Comparison of ENCODE assay signal across 13 cellular contexts in genomic region chr20:64035066-64035932, GRCh38. TPM values are rescaled to one million over a fixed set of nuclear protein-coding genes. Genes with fewer than 3 reads are reported as not detected.
DNase-seq lines count a peak whose midpoint lies in the region; ATAC-seq and TF ChIP-seq lines count a peak whose summit lies in the region.
"Had no signal": no experiment of that assay in that cellular context is flagged by ENCODE, and none has a peak within 500 bp of the region (broad histone marks: within the 10 kb centered on the region; RNA-seq: fewer than 3 reads in every experiment).

No MANE protein-coding gene starts in this region.

- peak; percentile 46 for DNase-seq in stimulated activated CD4-positive, alpha-beta T cell treated with anti-CD3 and anti-CD28 coated beads, Interleukin-4, amount 100 ng/mL, for 24 hours
- DNase-seq in stimulated activated CD4-positive, alpha-beta T cell treated with anti-CD3 and anti-CD28 coated beads, Interleukin-2, amount 100 ng/mL, for 48 hours = no peak
- DNase-seq in activated CD4-positive, alpha-beta memory T cell treated with anti-CD3 and anti-CD28 coated beads, Interleukin-2, amount 10 ng/mL, durations not matched to agents 7 days and 5 days = peak; percentile 72
- DNase-seq in central memory CD4-positive, alpha-beta T cell = peak; percentile 30
- DNase-seq in upper lobe of right lung = peak; percentile 62
- DNase-seq in DMS79 (lab: John Stamatoyannopoulos, UW) = no peak
- no peak for DNase-seq in NCI-H146 (lab: John Stamatoyannopoulos, UW)
- DNase-seq in foreskin fibroblast = no peak
- DNase-seq: NCI-H2227 treated with DMSO at 0.1 percent for 48 hours had no signal

- peak overlapping the region; percentile 38 for H3K4me3 Mint-ChIP-seq in activated CD4-positive, alpha-beta memory T cell treated with anti-CD3 and anti-CD28 coated beads, Interleukin-2, amount 10 ng/mL, durations not matched to agents 7 days and 5 days
- H3K4me3 Mint-ChIP-seq: B cell; stimulated activated memory B cell treated with anti-CD40 and anti-IgM and Interleukin-4, amounts not matched to agents 10 μg/mL and 1 μg/mL and 100 μg/mL, for 72 hours had no signal

- H3K36me3 ChIP-seq in upper lobe of right lung = peaks cover 34% of the 10 kb centered on the region

- intact Hi-C loops in upper lobe of right lung (cut with DNase I) = no loop called here

- H3K4me3 ChIP-seq in upper lobe of right lung = no peak overlapping the region
- no peak overlapping the region for H3K4me3 ChIP-seq in foreskin fibroblast (ENCODE audit: low read depth in 1 of 2, low read length in 2 of 2)
- H3K4me3 ChIP-seq: ascending aorta had no signal

- no peak for ATAC-seq in upper lobe of right lung
- ATAC-seq: stimulated activated memory B cell treated with anti-CD40 and anti-IgM and Interleukin-4, amounts not matched to agents 10 μg/mL and 1 μg/mL and 100 μg/mL, for 72 hours had no signal

- CTCF ChIA-PET in activated CD4-positive, alpha-beta memory T cell treated with anti-CD3 and anti-CD28 coated beads, Interleukin-2, amount 10 ng/mL, durations not matched to agents 7 days and 5 days (lab: Charles Lee) = interaction anchor here (6.8 kb wide), 1 partner anchor 55 kb away, joined by 117 read pairs; the partner anchor contains the start of genes PRPF6 and SAMD10

- no peaks in the 10 kb centered on the region for H3K9me3 ChIP-seq in upper lobe of right lung
- H3K9me3 ChIP-seq: ascending aorta had no signal

- POLR2A ChIA-PET in activated CD4-positive, alpha-beta memory T cell treated with anti-CD3 and anti-CD28 coated beads, Interleukin-2, amount 10 ng/mL, durations not matched to agents 7 days and 5 days (lab: Charles Lee) = interaction anchor here (1.0 to 7.2 kb wide), 3 partner anchors 31 to 57 kb away, joined by 3 to 83 read pairs (median 4); partner anchors contain the start of genes PRPF6 and SAMD10

- no peaks in the 10 kb centered on the region for H3K9me3 Mint-ChIP-seq in activated CD4-positive, alpha-beta memory T cell treated with anti-CD3 and anti-CD28 coated beads, Interleukin-2, amount 10 ng/mL, durations not matched to agents 7 days and 5 days
- H3K9me3 Mint-ChIP-seq: stimulated activated memory B cell treated with anti-CD40 and anti-IgM and Interleukin-4, amounts not matched to agents 10 μg/mL and 1 μg/mL and 100 μg/mL, for 72 hours had no signal

- peak overlapping the region; percentile 97 for H3K27ac Mint-ChIP-seq in activated CD4-positive, alpha-beta memory T cell treated with anti-CD3 and anti-CD28 coated beads, Interleukin-2, amount 10 ng/mL, durations not matched to agents 7 days and 5 days
- H3K27ac Mint-ChIP-seq: B cell; stimulated activated memory B cell treated with anti-CD40 and anti-IgM and Interleukin-4, amounts not matched to agents 10 μg/mL and 1 μg/mL and 100 μg/mL, for 72 hours had no signal

- no peak overlapping the region for H3K27ac ChIP-seq in upper lobe of right lung
- H3K27ac ChIP-seq: ascending aorta, HL-60 had no signal

- H3K36me3 Mint-ChIP-seq in activated CD4-positive, alpha-beta memory T cell treated with anti-CD3 and anti-CD28 coated beads, Interleukin-2, amount 10 ng/mL, durations not matched to agents 7 days and 5 days (ENCODE audit: low read depth) = peaks cover 27% of the 10 kb centered on the region

- TF ChIP-seq CTCF in upper lobe of right lung (IDR thresholded peaks at IDR 0.05) (no peak), foreskin fibroblast (IDR thresholded peaks at IDR 0.05; ENCODE audit: low read depth, low read length) (no peak)

- peaks cover 58% of the 10 kb centered on the region for H3K4me1 Mint-ChIP-seq in activated CD4-positive, alpha-beta memory T cell treated with anti-CD3 and anti-CD28 coated beads, Interleukin-2, amount 10 ng/mL, durations not matched to agents 7 days and 5 days

- H3K27me3 ChIP-seq in upper lobe of right lung = peaks cover 25% of the 10 kb centered on the region

- H3K27me3 Mint-ChIP-seq in activated CD4-positive, alpha-beta memory T cell treated with anti-CD3 and anti-CD28 coated beads, Interleukin-2, amount 10 ng/mL, durations not matched to agents 7 days and 5 days = no peaks in the 10 kb centered on the region

- H3K4me1 ChIP-seq in upper lobe of right lung = peaks cover 20% of the 10 kb centered on the region

RNA-seq across cellular contexts. Expression of gene C20orf204, which starts 0.7 kb away (rescaled TPM):
- total RNA-seq in activated CD4-positive, alpha-beta memory T cell treated with anti-CD3 and anti-CD28 coated beads, Interleukin-2, amount 10 ng/mL, durations not matched to agents 7 days and 5 days = 1 to 10 TPM; 6.9 to 7.2 TPM
- total RNA-seq in upper lobe of right lung = 1.9 TPM
- total RNA-seq: ascending aorta had no signal

RNA-seq across cellular contexts. Expression of gene SOX18, which starts 14.1 kb away (rescaled TPM):
- under 1 TPM; 0.25 TPM for total RNA-seq in activated CD4-positive, alpha-beta memory T cell treated with anti-CD3 and anti-CD28 coated beads, Interleukin-2, amount 10 ng/mL, durations not matched to agents 7 days and 5 days
- 135 TPM for total RNA-seq in upper lobe of right lung
- total RNA-seq: B cell had no signal

RNA-seq across cellular contexts. Expression of gene TCEA2, which starts 27.7 kb away (rescaled TPM):
- total RNA-seq in activated CD4-positive, alpha-beta memory T cell treated with anti-CD3 and anti-CD28 coated beads, Interleukin-2, amount 10 ng/mL, durations not matched to agents 7 days and 5 days = 10 to 100 TPM; 66.3 to 74.1 TPM
- total RNA-seq in upper lobe of right lung = 40.2 TPM

RNA-seq across cellular contexts. Expression of gene RGS19, which starts 44.0 kb away (rescaled TPM):
- total RNA-seq in activated CD4-positive, alpha-beta memory T cell treated with anti-CD3 and anti-CD28 coated beads, Interleukin-2, amount 10 ng/mL, durations not matched to agents 7 days and 5 days = 100 to 1,000 TPM; 119 to 122 TPM
- total RNA-seq in upper lobe of right lung = 40.8 TPM

RNA-seq across cellular contexts. Expression of gene OPRL1, which starts 44.6 kb away (rescaled TPM):
- 1 to 10 TPM; 1.2 to 1.6 TPM for total RNA-seq in activated CD4-positive, alpha-beta memory T cell treated with anti-CD3 and anti-CD28 coated beads, Interleukin-2, amount 10 ng/mL, durations not matched to agents 7 days and 5 days
- total RNA-seq in upper lobe of right lung = 1.9 TPM

Comparison
In these comparisons a context has a peak if more than half of its experiments do, and no peak if none do; other contexts are left out.
1. DNase-seq: peak in stimulated activated CD4-positive, alpha-beta T cell treated with anti-CD3 and anti-CD28 coated beads, Interleukin-4, amount 100 ng/mL, for 24 hours (single experiment), activated CD4-positive, alpha-beta memory T cell treated with anti-CD3 and anti-CD28 coated beads, Interleukin-2, amount 10 ng/mL, durations not matched to agents 7 days and 5 days (single experiment), central memory CD4-positive, alpha-beta T cell (single experiment) and upper lobe of right lung (single experiment); none in stimulated activated CD4-positive, alpha-beta T cell treated with anti-CD3 and anti-CD28 coated beads, Interleukin-2, amount 100 ng/mL, for 48 hours (0 of 2), DMS79 (single experiment), NCI-H146 (single experiment) and foreskin fibroblast (0 of 2).
2. RNA of gene SOX18, which starts 14.1 kb away (total RNA-seq): 135 TPM in upper lobe of right lung (single experiment); 0.25 TPM in activated CD4-positive, alpha-beta memory T cell treated with anti-CD3 and anti-CD28 coated beads, Interleukin-2, amount 10 ng/mL, durations not matched to agents 7 days and 5 days; every median in the first group is over 100 times any median in the second.